ENCODE assay signal across 15 cellular contexts in the genomic region with DNA sequence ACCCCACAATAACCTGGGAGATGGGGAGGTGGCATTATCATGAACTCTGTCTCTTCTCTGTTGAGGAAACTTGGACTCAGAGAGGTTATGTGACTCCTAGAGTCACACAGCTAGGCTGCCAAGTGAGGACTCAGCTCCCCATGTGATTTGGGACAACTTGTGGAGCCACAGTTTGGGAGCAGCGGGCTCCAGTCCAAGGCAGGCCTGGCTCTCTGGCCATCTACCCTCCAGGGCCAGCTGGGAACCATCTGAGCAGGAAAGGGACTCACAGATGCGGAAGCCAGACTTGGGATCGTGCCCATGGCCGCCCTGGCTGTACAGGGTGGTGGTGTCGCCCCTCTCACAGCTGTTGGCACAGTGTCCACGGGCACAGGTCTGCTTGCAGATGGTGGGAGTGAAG. TPM values are rescaled to one million over a fixed set of nuclear protein-coding genes. Genes with fewer than 3 reads are reported as not detected.
DNase-seq lines count a peak whose midpoint lies in the region; ATAC-seq, FAIRE-seq and TF ChIP-seq lines count a peak whose summit lies in the region.
"Had no signal": no experiment of that assay in that cellular context is flagged by ENCODE, and none has a peak within 500 bp of the region (broad histone marks: within the 10 kb centered on the region; RNA-seq: fewer than 3 reads in every experiment).

No MANE protein-coding gene starts in this region.

- no peak for TF ChIP-seq EP300 in HepG2 (IDR thresholded peaks at IDR 0.05; ENCODE audit: low read depth in 2 of 2, low read length in 2 of 2)
- TF ChIP-seq EP300 in HepG2 (CRISPR knock-in tag; IDR thresholded peaks at IDR 0.05; ENCODE audit: borderline replicate concordance) = no peak
- TF ChIP-seq EP300 in ovary (IDR thresholded peaks at IDR 0.05) = no peak

- H3K27ac ChIP-seq in liver (ENCODE audit: low read depth in 1 of 2, low read length in 2 of 2) = peak overlapping the region in 1 of 2 donors; percentile 23
- no peak overlapping the region for H3K27ac ChIP-seq in HepG2 (ENCODE audit: extremely low read length, insufficient read depth, low read length)
- peak overlapping the region in 9 of 12 donors; percentile 11 to 70 (median 49) for H3K27ac ChIP-seq in heart left ventricle
- peak overlapping the region in 1 of 2 donors; percentile 43 for H3K27ac ChIP-seq in ovary
- H3K27ac ChIP-seq in smooth muscle cell (ENCODE audit: low read depth) = no peak overlapping the region
- H3K27ac ChIP-seq: A549, WERI-Rb-1 had no signal

- TF ChIP-seq RAD21 in liver (IDR thresholded peaks at IDR 0.05) = no peak
- no peak for TF ChIP-seq RAD21 in HepG2 (CRISPR knock-in tag; IDR thresholded peaks at IDR 0.05)

- H4K20me1 ChIP-seq in HepG2 (ENCODE audit: insufficient read depth, low read length) (no peaks in the 10 kb centered on the region), smooth muscle cell (ENCODE audit: low read depth) (peaks cover 47% of the 10 kb centered on the region)

- CTCF ChIA-PET in HepG2 (lab: Yijun Ruan, JAX; ENCODE audit: low intra/inter-chr PET ratio, low total read pairs) = no interaction called here
- CTCF ChIA-PET in activated naive CD4-positive, alpha-beta T cell treated with anti-CD3 and anti-CD28 coated beads for 36 hours (lab: Charles Lee) = interaction anchor here (1.1 kb wide), 1 partner anchor 59 kb away, joined by 3 read pairs; the partner anchor contains the start of gene LTBP2

- no peaks in the 10 kb centered on the region for H3K36me3 ChIP-seq in liver (ENCODE audit: control insufficient read depth in 4 of 4, insufficient read depth in 3 of 4, low read depth in 1 of 4, low read length in 3 of 4)
- no peaks in the 10 kb centered on the region for H3K36me3 ChIP-seq in HepG2 (replicated peaks in 1 of 2; ENCODE audit: control insufficient read depth in 1 of 2, insufficient read depth in 2 of 2, low read length in 2 of 2)
- H3K36me3 ChIP-seq in heart left ventricle = peaks cover 0 to 21% (median 2%) of the 10 kb centered on the region in 9 donors
- no peaks in the 10 kb centered on the region for H3K36me3 ChIP-seq in ovary
- peaks cover 14% of the 10 kb centered on the region for H3K36me3 ChIP-seq in smooth muscle cell (ENCODE audit: low read depth)
- H3K36me3 ChIP-seq: WERI-Rb-1 had no signal

- H3K4me1 Mint-ChIP-seq in activated naive CD4-positive, alpha-beta T cell treated with anti-CD3 and anti-CD28 coated beads for 36 hours (ENCODE audit: low read depth) = no peaks in the 10 kb centered on the region

- H3K9ac ChIP-seq in liver (ENCODE audit: low read depth in 1 of 2, low read length in 2 of 2) (no peak overlapping the region), HepG2 (ENCODE audit: insufficient read depth, low read depth, low read length) (no peak overlapping the region), smooth muscle cell (ENCODE audit: low read depth) (no peak overlapping the region)

- no peak overlapping the region for H3K27ac Mint-ChIP-seq in activated naive CD4-positive, alpha-beta T cell treated with anti-CD3 and anti-CD28 coated beads for 36 hours

- no peaks in the 10 kb centered on the region for H3K79me2 ChIP-seq in HepG2 (ENCODE audit: insufficient read depth, low read length)
- H3K79me2 ChIP-seq in smooth muscle cell (ENCODE audit: low read depth) = peaks cover 4% of the 10 kb centered on the region

- H3K4me2 ChIP-seq in HepG2 (ENCODE audit: low read depth, low read length) (no peak overlapping the region), smooth muscle cell (no peak overlapping the region)
- H3K4me2 ChIP-seq: A549 had no signal

- POLR2A ChIA-PET in HepG2 (lab: Yijun Ruan, JAX) = no interaction called here

- DNase-seq in HepG2 (ENCODE audit: low spot score) = no peak
- peak; percentile 59 to 88 (median 80) for DNase-seq in heart left ventricle
- peak; percentile 69 to 80 (median 74) for DNase-seq in ovary
- DNase-seq in D341Med (ENCODE audit: low spot score) = no peak
- DNase-seq in NCI-H2081 (lab: John Stamatoyannopoulos, UW) = no peak
- DNase-seq in activated naive CD4-positive, alpha-beta T cell treated with anti-CD3 and anti-CD28 coated beads for 36 hours = no peak
- no peak for DNase-seq in smooth muscle cell (lab: John Stamatoyannopoulos, UW; ENCODE audit: unreplicated experiment)
- DNase-seq: activated CD8-positive, alpha-beta memory T cell treated with anti-CD3 and anti-CD28 coated beads, Interleukin-2, amount 50 U/mL, for 4 hours; effector CD8-positive, alpha-beta T cell; NCI-H526 treated with DMSO at 0.1 percent for 48 hours; SHP77; trophoblast cell; WERI-Rb-1 had no signal

- H3K4me3 ChIP-seq in liver (ENCODE audit: low read depth in 1 of 3, low read length in 3 of 3) (no peak overlapping the region), HepG2 (replicated peaks in 1 of 3; ENCODE audit: insufficient read depth in 1 of 3, low read depth in 2 of 3, low read length in 3 of 3) (no peak overlapping the region), heart left ventricle (no peak overlapping the region), ovary (no peak overlapping the region), smooth muscle cell (no peak overlapping the region)
- H3K4me3 ChIP-seq: A549 had no signal

- TF ChIP-seq POLR2A in HepG2 (IDR thresholded peaks at IDR 0.05; ENCODE audit: insufficient read depth in 1 of 2, low read depth in 2 of 2, low read length in 2 of 2) (no peak), heart left ventricle (IDR thresholded peaks at IDR 0.05) (no peak), ovary (IDR thresholded peaks at IDR 0.05) (no peak)

- no peaks in the 10 kb centered on the region for H3K27me3 Mint-ChIP-seq in activated naive CD4-positive, alpha-beta T cell treated with anti-CD3 and anti-CD28 coated beads for 36 hours (ENCODE audit: low read depth)

- intact Hi-C loops in HepG2 (cut with micrococcal nuclease; ENCODE audit: unreplicated experiment) = no loop called here
- intact Hi-C loops in heart left ventricle (cut with DNase I) = loop anchor here in 2 of 10 donors (5.0 to 10.0 kb wide), 3 partner anchors 40 to 60 kb away; partner anchors contain the start of gene LTBP2 (in 1 of the 2)
- intact Hi-C loops in ovary (cut with DNase I) = no loop called here
- intact Hi-C loops in activated naive CD4-positive, alpha-beta T cell treated with anti-CD3 and anti-CD28 coated beads for 36 hours (cut with micrococcal nuclease) = no loop called here

- no peak for FAIRE-seq in HepG2 (lab: Jason Lieb, UNC)
- FAIRE-seq: A549 had no signal

- H3K9me3 Mint-ChIP-seq in activated naive CD4-positive, alpha-beta T cell treated with anti-CD3 and anti-CD28 coated beads for 36 hours = no peaks in the 10 kb centered on the region

- in situ Hi-C loops in HepG2 (cut with HindIII; ENCODE audit: extremely low pct_ligation_motif_present, low pct_unique_long_range_greater_than_20kb) = no loop called here

- no peak for TF ChIP-seq CTCF in liver (IDR thresholded peaks at IDR 0.05; ENCODE audit: low read depth, low read length, missing input control)
- no peak for TF ChIP-seq CTCF in HepG2 (CRISPR knock-in tag; IDR thresholded peaks at IDR 0.05)
- no peak for TF ChIP-seq CTCF in heart left ventricle (IDR thresholded peaks at IDR 0.05)
- no peak for TF ChIP-seq CTCF in ovary (IDR thresholded peaks at IDR 0.05)
- TF ChIP-seq CTCF in smooth muscle cell (IDR thresholded peaks at IDR 0.05; ENCODE audit: borderline replicate concordance, insufficient read depth, poor library complexity, severe bottlenecking) = no peak

- no peak overlapping the region for H2AFZ ChIP-seq in HepG2 (ENCODE audit: low read length)
- H2AFZ ChIP-seq in smooth muscle cell (ENCODE audit: low read depth) = no peak overlapping the region

- H3F3A ChIP-seq in smooth muscle cell (ENCODE audit: low read depth) = no peaks in the 10 kb centered on the region

- WGBS in liver = 75% methylated on average over 6 of the region's 6 CpGs
- WGBS in HepG2 (ENCODE audit: low lambda C conversion rate) = no CpG with 5 or more reads among the region's 6 CpGs
- 48 to 72% (median 62%) methylated on average over 6 of the region's 6 CpGs for WGBS in heart left ventricle, 4 donors
- WGBS in ovary, 3 donors = 15 to 31% (median 18%) methylated on average over 6 of the region's 6 CpGs
- WGBS in smooth muscle cell (ENCODE audit: low lambda C conversion rate) = 95% methylated on average over 6 of the region's 6 CpGs

- no peaks in the 10 kb centered on the region for H3K27me3 ChIP-seq in liver (ENCODE audit: control insufficient read depth in 4 of 4, insufficient read depth in 4 of 4, low read length in 3 of 4)
- H3K27me3 ChIP-seq in HepG2 (ENCODE audit: control insufficient read depth in 1 of 2, insufficient read depth in 2 of 2, low read length in 2 of 2) = peaks cover 0 to 4% of the 10 kb centered on the region in 2 experiments; a peak in 2 of 5 replicates
- no peaks in the 10 kb centered on the region for H3K27me3 ChIP-seq in heart left ventricle
- H3K27me3 ChIP-seq in ovary = no peaks in the 10 kb centered on the region
- H3K27me3 ChIP-seq in smooth muscle cell (ENCODE audit: low read depth) = no peaks in the 10 kb centered on the region

- H3K9me3 ChIP-seq in liver (ENCODE audit: control insufficient read depth in 4 of 4, low read length in 3 of 4) (no peaks in the 10 kb centered on the region), HepG2 (ENCODE audit: low read length) (no peaks in the 10 kb centered on the region), heart left ventricle (no peaks in the 10 kb centered on the region), ovary (no peaks in the 10 kb centered on the region), smooth muscle cell (replicated peaks; ENCODE audit: low read depth) (no peaks in the 10 kb centered on the region)
- H3K9me3 ChIP-seq: A549 had no signal

- no peak for ATAC-seq in HepG2
- peak in 3 of 4 donors; percentile 8 to 57 (median 35) for ATAC-seq in heart left ventricle
- ATAC-seq: A549 had no signal

- H3K36me3 Mint-ChIP-seq in activated naive CD4-positive, alpha-beta T cell treated with anti-CD3 and anti-CD28 coated beads for 36 hours (ENCODE audit: low read depth) = no peaks in the 10 kb centered on the region

- H3K4me1 ChIP-seq in liver (ENCODE audit: control insufficient read depth in 4 of 4, insufficient read depth in 4 of 4, low read length in 3 of 4) (no peaks in the 10 kb centered on the region), HepG2 (ENCODE audit: insufficient read depth, low read length) (peaks cover 8% of the 10 kb centered on the region), heart left ventricle (peaks cover 0 to 47% (median 31%) of the 10 kb centered on the region in 12 donors), ovary (ENCODE audit: insufficient read depth) (peaks cover 19% of the 10 kb centered on the region), smooth muscle cell (ENCODE audit: low read depth) (no peaks in the 10 kb centered on the region)

- H3K4me3 Mint-ChIP-seq in activated naive CD4-positive, alpha-beta T cell treated with anti-CD3 and anti-CD28 coated beads for 36 hours = no peak overlapping the region

- BruUV-seq in HepG2 (replicated peaks; lab: Mats Ljungman, UMichigan) = no TSS peak

RNA-seq across cellular contexts. Expression of gene ISCA2, which starts 59.1 kb away (rescaled TPM):
- total RNA-seq in liver (10 to 100 TPM in 1 of 2 donors, 1 to 10 TPM in 1; 7.1 to 19.9 TPM), HepG2 (2016; rRNA removed; fragmentation: Illumina TruSeq; extraction: Trizol) (43.4 and 53.0 TPM in 2 replicates), heart left ventricle (10 to 100 TPM; 10.8 to 45.8 (median 36.2) TPM), ovary (10 to 100 TPM; 11.7 to 32.7 (median 26.9) TPM), smooth muscle cell (15.0 and 23.3 TPM in 2 replicates)
- polyA plus RNA-seq in liver (10 to 100 TPM; 11.6 to 35.3 TPM), HepG2 (2011; rRNA removed) (24.8 and 32.1 TPM in 2 replicates), heart left ventricle (10 to 100 TPM; 31.2 to 32.3 TPM), ovary (10 to 100 TPM; 23.2 to 47.4 TPM), smooth muscle cell (65.8 and 79.2 TPM in 2 replicates)
- 17.5 and 18.2 TPM in 2 replicates for total RNA-seq in HepG2 (2016; cell fraction: cytosol; rRNA removed; fragmentation: Illumina TruSeq; extraction: Trizol; ENCODE audit: low read depth)
- total RNA-seq in HepG2 (2016; cell fraction: insoluble cytoplasmic fraction; rRNA removed; fragmentation: Illumina TruSeq; extraction: Trizol) = 42.9 and 57.5 TPM in 2 replicates
- 23.3 and 26.7 TPM in 2 replicates for total RNA-seq in HepG2 (2016; cell fraction: membrane; rRNA removed; fragmentation: Illumina TruSeq; extraction: Trizol)
- 21.1 and 23.4 TPM in 2 replicates for total RNA-seq in HepG2 (2016; cell fraction: nucleus; rRNA removed; fragmentation: Illumina TruSeq; extraction: Trizol)
- polyA plus RNA-seq in HepG2 (2011; cell fraction: cytosol; rRNA removed) = 24.5 and 27.0 TPM in 2 replicates
- polyA plus RNA-seq in HepG2 (2011; cell fraction: nucleus; rRNA removed) = 11.3 and 11.4 TPM in 2 replicates
- polyA plus RNA-seq in HepG2 (2012) = 18.4 and 18.8 TPM in 2 replicates
- polyA plus RNA-seq in HepG2 (2016; cell fraction: cytosol; fragmentation: Illumina TruSeq; extraction: Trizol; ENCODE audit: low read depth) = 16.6 and 20.0 TPM in 2 replicates
- polyA plus RNA-seq in HepG2 (2016; cell fraction: insoluble cytoplasmic fraction; fragmentation: Illumina TruSeq; extraction: Trizol; ENCODE audit: low read depth) = 55.8 and 67.9 TPM in 2 replicates
- polyA plus RNA-seq in HepG2 (2016; cell fraction: membrane; fragmentation: Illumina TruSeq; extraction: Trizol; ENCODE audit: low read depth) = 20.6 and 24.2 TPM in 2 replicates
- polyA plus RNA-seq in HepG2 (2016; cell fraction: nucleus; fragmentation: Illumina TruSeq; extraction: Trizol; ENCODE audit: insufficient read depth, low read depth) = 34.4 and 35.5 TPM in 2 replicates
- 3.1 and 4.4 TPM in 2 replicates for polyA minus RNA-seq in HepG2 (2011; rRNA and poly(A)+ RNA removed; ENCODE audit: low replicate concordance)
- polyA minus RNA-seq in HepG2 (2011; cell fraction: cytosol; rRNA and poly(A)+ RNA removed) = 5.8 and 7.5 TPM in 2 replicates
- polyA minus RNA-seq in HepG2 (2011; cell fraction: nucleus; rRNA and poly(A)+ RNA removed) = 6.5 and 6.6 TPM in 2 replicates
- total RNA-seq in activated naive CD4-positive, alpha-beta T cell treated with anti-CD3 and anti-CD28 coated beads for 36 hours = 10 to 100 TPM; 27.7 to 30.9 TPM

RNA-seq across cellular contexts. Expression of gene LTBP2, which starts 59.4 kb away (rescaled TPM):
- total RNA-seq in liver = 1 to 10 TPM; 1.1 to 1.3 TPM
- under 1 TPM; 0.24 to 0.69 TPM for polyA plus RNA-seq in liver
- total RNA-seq in HepG2 (2016; rRNA removed; fragmentation: Illumina TruSeq; extraction: Trizol) = 0.18 and 0.20 TPM in 2 replicates
- total RNA-seq in HepG2 (2016; cell fraction: cytosol; rRNA removed; fragmentation: Illumina TruSeq; extraction: Trizol; ENCODE audit: low read depth) = 0.09 TPM in 1 of 2 replicates, not detected in the other
- 0.10 and 0.41 TPM in 2 replicates for total RNA-seq in HepG2 (2016; cell fraction: insoluble cytoplasmic fraction; rRNA removed; fragmentation: Illumina TruSeq; extraction: Trizol)
- 0.06 TPM in 1 of 2 replicates, not detected in the other for total RNA-seq in HepG2 (2016; cell fraction: membrane; rRNA removed; fragmentation: Illumina TruSeq; extraction: Trizol)
- 0.28 and 0.84 TPM in 2 replicates for total RNA-seq in HepG2 (2016; cell fraction: nucleus; rRNA removed; fragmentation: Illumina TruSeq; extraction: Trizol)
- 0.41 and 0.46 TPM in 2 replicates for polyA plus RNA-seq in HepG2 (2011; rRNA removed)
- 0.32 and 0.35 TPM in 2 replicates for polyA plus RNA-seq in HepG2 (2011; cell fraction: cytosol; rRNA removed)
- polyA plus RNA-seq in HepG2 (2011; cell fraction: nucleus; rRNA removed) = 1.4 and 1.5 TPM in 2 replicates
- 0.27 and 0.68 TPM in 2 replicates for polyA plus RNA-seq in HepG2 (2012)
- polyA plus RNA-seq in HepG2 (2016; cell fraction: cytosol; fragmentation: Illumina TruSeq; extraction: Trizol; ENCODE audit: low read depth) = 0.06 TPM in 1 of 2 replicates, not detected in the other
- 0.12 and 0.17 TPM in 2 replicates for polyA plus RNA-seq in HepG2 (2016; cell fraction: insoluble cytoplasmic fraction; fragmentation: Illumina TruSeq; extraction: Trizol; ENCODE audit: low read depth)
- 0.07 and 0.09 TPM in 2 replicates for polyA plus RNA-seq in HepG2 (2016; cell fraction: membrane; fragmentation: Illumina TruSeq; extraction: Trizol; ENCODE audit: low read depth)
- polyA plus RNA-seq in HepG2 (2016; cell fraction: nucleus; fragmentation: Illumina TruSeq; extraction: Trizol; ENCODE audit: insufficient read depth, low read depth) = 0.64 and 0.72 TPM in 2 replicates
- polyA minus RNA-seq in HepG2 (2011; rRNA and poly(A)+ RNA removed; ENCODE audit: low replicate concordance) = 0.44 and 1.1 TPM in 2 replicates
- polyA minus RNA-seq in HepG2 (2011; cell fraction: cytosol; rRNA and poly(A)+ RNA removed) = 0.35 and 0.89 TPM in 2 replicates
- polyA minus RNA-seq in HepG2 (2011; cell fraction: nucleus; rRNA and poly(A)+ RNA removed) = 0.52 and 0.99 TPM in 2 replicates
- 10 to 100 TPM; 19.1 to 69.1 (median 36.1) TPM for total RNA-seq in heart left ventricle
- polyA plus RNA-seq in heart left ventricle = 1 to 10 TPM; 4.0 to 8.4 TPM
- 10 to 100 TPM; 31.4 to 85.0 (median 61.7) TPM for total RNA-seq in ovary
- 10 to 100 TPM; 32.2 to 37.8 TPM for polyA plus RNA-seq in ovary
- under 1 TPM; 0.32 to 0.55 TPM for total RNA-seq in activated naive CD4-positive, alpha-beta T cell treated with anti-CD3 and anti-CD28 coated beads for 36 hours
- 103 and 108 TPM in 2 replicates for total RNA-seq in smooth muscle cell
- 74.2 and 90.1 TPM in 2 replicates for polyA plus RNA-seq in smooth muscle cell

RNA-seq across cellular contexts. Expression of gene NPC2, which starts 59.5 kb away (rescaled TPM):
- total RNA-seq in liver (100 to 1,000 TPM in 1 of 2 donors, 10 to 100 TPM in 1; 69.7 to 118 TPM), HepG2 (2016; rRNA removed; fragmentation: Illumina TruSeq; extraction: Trizol) (108 and 164 TPM in 2 replicates), heart left ventricle (100 to 1,000 TPM in 7 of 9 donors, 10 to 100 TPM in 2; 69.4 to 374 (median 135) TPM), ovary (100 to 1,000 TPM; 175 to 422 (median 222) TPM), smooth muscle cell (443 and 496 TPM in 2 replicates)
- polyA plus RNA-seq in liver (100 to 1,000 TPM in 1 of 2 donors, 10 to 100 TPM in 1; 91.5 to 133 TPM), HepG2 (2011; rRNA removed) (132 and 136 TPM in 2 replicates), heart left ventricle (100 to 1,000 TPM; 126 to 145 TPM), ovary (100 to 1,000 TPM; 329 to 506 TPM), smooth muscle cell (137 and 197 TPM in 2 replicates)
- total RNA-seq in HepG2 (2016; cell fraction: cytosol; rRNA removed; fragmentation: Illumina TruSeq; extraction: Trizol; ENCODE audit: low read depth) = 97.6 and 98.1 TPM in 2 replicates
- 110 and 171 TPM in 2 replicates for total RNA-seq in HepG2 (2016; cell fraction: insoluble cytoplasmic fraction; rRNA removed; fragmentation: Illumina TruSeq; extraction: Trizol)
- 151 and 156 TPM in 2 replicates for total RNA-seq in HepG2 (2016; cell fraction: membrane; rRNA removed; fragmentation: Illumina TruSeq; extraction: Trizol)
- 133 and 142 TPM in 2 replicates for total RNA-seq in HepG2 (2016; cell fraction: nucleus; rRNA removed; fragmentation: Illumina TruSeq; extraction: Trizol)
- 168 and 213 TPM in 2 replicates for polyA plus RNA-seq in HepG2 (2011; cell fraction: cytosol; rRNA removed)
- 111 and 132 TPM in 2 replicates for polyA plus RNA-seq in HepG2 (2011; cell fraction: nucleus; rRNA removed)
- 184 and 188 TPM in 2 replicates for polyA plus RNA-seq in HepG2 (2012)
- polyA plus RNA-seq in HepG2 (2016; cell fraction: cytosol; fragmentation: Illumina TruSeq; extraction: Trizol; ENCODE audit: low read depth) = 123 and 125 TPM in 2 replicates
- 137 and 155 TPM in 2 replicates for polyA plus RNA-seq in HepG2 (2016; cell fraction: insoluble cytoplasmic fraction; fragmentation: Illumina TruSeq; extraction: Trizol; ENCODE audit: low read depth)
- 181 and 189 TPM in 2 replicates for polyA plus RNA-seq in HepG2 (2016; cell fraction: membrane; fragmentation: Illumina TruSeq; extraction: Trizol; ENCODE audit: low read depth)
- 223 and 240 TPM in 2 replicates for polyA plus RNA-seq in HepG2 (2016; cell fraction: nucleus; fragmentation: Illumina TruSeq; extraction: Trizol; ENCODE audit: insufficient read depth, low read depth)
- polyA minus RNA-seq in HepG2 (2011; rRNA and poly(A)+ RNA removed; ENCODE audit: low replicate concordance) = 84.2 and 184 TPM in 2 replicates
- polyA minus RNA-seq in HepG2 (2011; cell fraction: cytosol; rRNA and poly(A)+ RNA removed) = 82.0 and 93.2 TPM in 2 replicates
- polyA minus RNA-seq in HepG2 (2011; cell fraction: nucleus; rRNA and poly(A)+ RNA removed) = 30.8 and 32.4 TPM in 2 replicates
- 10 to 100 TPM; 36.3 to 38.0 TPM for total RNA-seq in activated naive CD4-positive, alpha-beta T cell treated with anti-CD3 and anti-CD28 coated beads for 36 hours

Comparison
In these comparisons a context has a peak if more than half of its experiments do, and no peak if none do; other contexts are left out.
1. H3K27ac ChIP-seq: peak in heart left ventricle (9 of 12); none in HepG2 (single experiment) and smooth muscle cell (single experiment).
2. DNase-seq: peak in heart left ventricle (5 of 5) and ovary (5 of 5); none in HepG2 (single experiment), D341Med (single experiment), NCI-H2081 (0 of 2), activated naive CD4-positive, alpha-beta T cell treated with anti-CD3 and anti-CD28 coated beads for 36 hours (single experiment) and smooth muscle cell (single experiment).
3. RNA of gene LTBP2, which starts 59.4 kb away (total RNA-seq): 103 to 108 TPM in smooth muscle cell, 31.4 to 85.0 TPM in ovary and 19.1 to 69.1 TPM in heart left ventricle; 1.1 to 1.3 TPM in liver, 0.32 to 0.55 TPM in activated naive CD4-positive, alpha-beta T cell treated with anti-CD3 and anti-CD28 coated beads for 36 hours and 0.06 to 0.84 TPM in HepG2; every median in the first group is over 4 times any median in the second.